Comparison of ENCODE assay signal across 8 cellular contexts in the genomic region with DNA sequence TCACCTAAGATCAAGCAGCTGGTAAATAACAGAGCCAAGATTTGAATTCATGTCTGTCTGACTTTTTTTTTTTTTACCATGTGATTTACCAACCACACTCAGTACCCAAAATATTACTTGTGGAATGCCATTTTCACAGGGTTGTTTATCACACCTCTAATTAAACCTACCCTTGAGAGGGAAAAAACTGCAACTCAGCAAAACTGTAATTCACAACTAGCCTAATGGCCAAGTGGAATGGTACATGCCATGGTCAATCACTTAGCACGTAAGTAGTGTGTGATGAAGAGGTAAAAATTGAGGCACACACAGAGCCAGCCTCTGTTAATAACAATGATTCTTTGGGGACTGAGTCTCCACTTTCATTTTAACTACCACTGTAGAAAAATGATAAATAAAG.
"Had no signal": no experiment of that assay in that cellular context is flagged by ENCODE, and none has a peak within 500 bp of the region (broad histone marks: within the 10 kb centered on the region; RNA-seq: fewer than 3 reads in every experiment).

No MANE protein-coding gene starts in this region.

- DNase-seq: GDM1, GF-D8 had no signal

- FAIRE-seq: G401.6, GM12878, GM12891, GM12892, GM18507, GM19239 had no signal

- H3K4me3 ChIP-seq: GM12878 had no signal

- ATAC-seq: GM12878 had no signal
